Comparison of ENCODE assay signal across 1 cellular context in the genomic region with DNA sequence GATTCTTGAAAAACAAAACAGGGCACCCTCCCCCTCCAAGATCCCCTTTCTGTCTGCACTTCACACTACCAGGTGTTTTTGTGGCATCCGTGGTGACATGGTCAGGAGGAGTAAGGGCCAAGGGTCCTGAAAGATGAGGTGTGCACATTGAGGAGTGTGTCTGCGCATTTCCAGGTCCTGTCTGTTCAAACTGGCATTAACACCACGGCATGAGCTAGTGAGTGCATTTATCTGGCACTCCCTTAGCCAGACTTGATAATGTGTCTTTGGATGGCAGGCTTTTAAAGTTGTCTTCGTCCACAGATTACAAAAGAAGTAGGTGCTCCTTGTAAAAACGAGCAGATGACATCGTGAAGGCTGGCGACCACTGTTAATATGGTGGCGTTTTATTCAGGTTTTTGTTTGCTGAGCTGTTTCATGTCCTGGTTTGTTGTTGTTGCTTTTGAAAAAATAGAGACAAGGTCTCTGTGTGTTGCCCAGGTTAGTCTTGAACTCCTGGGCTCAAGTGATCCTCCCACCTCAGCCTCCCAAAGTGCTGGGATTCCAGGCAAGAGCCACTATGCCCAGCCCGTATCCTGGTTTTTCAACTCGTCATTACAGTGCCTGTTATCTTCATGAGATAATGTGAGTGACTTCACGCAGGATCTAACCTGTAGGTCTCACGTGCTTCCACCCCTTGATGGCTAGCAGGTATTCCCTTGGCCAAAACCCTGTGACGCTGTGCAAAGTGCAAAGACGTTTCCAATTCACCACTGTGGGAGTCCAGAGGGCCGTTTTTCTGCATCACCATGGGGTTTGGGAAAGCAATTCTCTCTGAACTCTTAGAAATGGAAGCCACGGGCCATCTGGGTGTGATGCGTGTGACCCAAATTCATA.
TF ChIP-seq lines count a peak whose summit lies in the region.

No MANE protein-coding gene starts in this region.

TF ChIP-seq in GM23338, 12 proteins besides CTCF, POLR2A, EP300 and RAD21 (continued from another document):
- TF ChIP-seq EZH2 (IDR thresholded peaks at IDR 0.05; ENCODE audit: low read depth, unreplicated experiment), result no peak
- TF ChIP-seq ZNF331 (CRISPR knock-in tag; IDR thresholded peaks at IDR 0.05; ENCODE audit: low read depth), result no peak
- no peak for TF ChIP-seq EZH2phosphoT487 (IDR thresholded peaks at IDR 0.05; ENCODE audit: unreplicated experiment)
- no peak for TF ChIP-seq JUNB (IDR thresholded peaks at IDR 0.05; ENCODE audit: unreplicated experiment)
- no peak for TF ChIP-seq POLR2AphosphoS5 (IDR thresholded peaks at IDR 0.05; ENCODE audit: low read depth)
